ENCODE assay signal across 1 cellular context in genomic region chr7:124857672-124858235, GRCh38.
TF ChIP-seq lines count a peak whose summit lies in the region.

No MANE protein-coding gene starts in this region.

TF ChIP-seq in WTC11, 78 proteins besides CTCF, POLR2A, EP300 and RAD21 (continued from another document):
- TF ChIP-seq, protein P1, sequence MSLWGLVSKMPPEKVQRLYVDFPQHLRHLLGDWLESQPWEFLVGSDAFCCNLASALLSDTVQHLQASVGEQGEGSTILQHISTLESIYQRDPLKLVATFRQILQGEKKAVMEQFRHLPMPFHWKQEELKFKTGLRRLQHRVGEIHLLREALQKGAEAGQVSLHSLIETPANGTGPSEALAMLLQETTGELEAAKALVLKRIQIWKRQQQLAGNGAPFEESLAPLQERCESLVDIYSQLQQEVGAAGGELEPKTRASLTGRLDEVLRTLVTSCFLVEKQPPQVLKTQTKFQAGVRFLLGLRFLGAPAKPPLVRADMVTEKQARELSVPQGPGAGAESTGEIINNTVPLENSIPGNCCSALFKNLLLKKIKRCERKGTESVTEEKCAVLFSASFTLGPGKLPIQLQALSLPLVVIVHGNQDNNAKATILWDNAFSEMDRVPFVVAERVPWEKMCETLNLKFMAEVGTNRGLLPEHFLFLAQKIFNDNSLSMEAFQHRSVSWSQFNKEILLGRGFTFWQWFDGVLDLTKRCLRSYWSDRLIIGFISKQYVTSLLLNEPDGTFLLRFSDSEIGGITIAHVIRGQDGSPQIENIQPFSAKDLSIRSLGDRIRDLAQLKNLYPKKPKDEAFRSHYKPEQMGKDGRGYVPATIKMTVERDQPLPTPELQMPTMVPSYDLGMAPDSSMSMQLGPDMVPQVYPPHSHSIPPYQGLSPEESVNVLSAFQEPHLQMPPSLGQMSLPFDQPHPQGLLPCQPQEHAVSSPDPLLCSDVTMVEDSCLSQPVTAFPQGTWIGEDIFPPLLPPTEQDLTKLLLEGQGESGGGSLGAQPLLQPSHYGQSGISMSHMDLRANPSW (CRISPR knock-in tag; conservative IDR thresholded peaks at IDR 0.05; ENCODE audit: low read depth) = no peak
- no peak for TF ChIP-seq NFATC4 (CRISPR knock-in tag; IDR thresholded peaks at IDR 0.05)
TF ChIP-seq in WTC11: peak in this region for 0.
